ENCODE assay signal across 8 cellular contexts in the genomic region with DNA sequence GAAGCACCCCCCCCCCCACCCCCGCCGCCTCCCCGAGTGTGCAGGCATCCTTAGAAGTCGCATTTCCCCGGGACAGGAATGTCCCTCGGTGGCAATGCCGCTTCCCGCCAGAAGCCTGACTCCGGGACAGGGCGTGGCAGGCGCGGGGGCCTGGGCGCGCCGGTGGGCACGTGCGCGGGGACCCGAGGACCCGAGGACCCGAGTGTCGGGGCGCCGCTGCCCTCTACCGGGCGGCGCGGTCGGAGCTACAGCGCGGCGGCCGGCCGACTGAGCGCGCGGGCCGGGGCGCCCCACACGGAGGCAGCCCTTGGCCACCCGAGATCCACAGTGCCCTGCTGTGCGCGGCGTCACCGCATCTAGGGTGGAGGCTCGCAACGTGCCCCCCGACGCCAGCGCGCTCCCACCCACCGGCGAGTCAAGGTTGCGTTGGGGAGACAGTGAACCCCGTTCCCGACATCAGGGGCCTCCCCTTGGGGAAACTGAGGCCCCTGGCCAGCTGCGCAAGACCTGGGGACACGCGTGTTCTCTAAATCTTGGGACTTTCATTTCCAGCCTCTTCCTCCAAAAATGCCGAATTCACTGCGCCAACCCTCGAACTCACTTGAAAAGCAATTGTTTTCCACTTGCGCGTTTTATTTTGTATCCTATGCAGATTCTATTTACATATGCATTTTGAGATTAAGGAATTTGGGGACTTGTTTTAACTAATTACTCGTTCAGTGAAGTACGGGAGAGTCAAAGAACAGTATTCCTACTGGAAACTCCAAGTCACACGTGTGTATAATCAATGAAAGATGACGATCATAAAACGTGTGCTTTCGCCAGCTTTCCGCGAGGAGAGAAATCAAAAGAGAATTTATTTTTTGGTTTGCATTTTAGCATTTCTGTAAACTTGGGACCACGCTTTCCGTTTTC. TPM values are rescaled to one million over a fixed set of nuclear protein-coding genes. Genes with fewer than 3 reads are reported as not detected.
DNase-seq lines count a peak whose midpoint lies in the region; ATAC-seq and TF ChIP-seq lines count a peak whose summit lies in the region.

No MANE protein-coding gene starts in this region.

- POLR2A ChIA-PET in activated CD4-positive, alpha-beta T cell treated with anti-CD3 and anti-CD28 coated beads for 36 hours (lab: Charles Lee): interaction anchor here (0.7 to 1.0 kb wide), 2 partner anchors 30 to 1110 kb away, joined by 3 read pairs; no protein-coding TSS in a partner anchor

- DNase-seq in AG09319 (ENCODE audit: extremely low read depth, low read depth) (no peak), GM19238 (ENCODE audit: insufficient read length, low spot score) (peak; percentile 81), NCI-H1930 (lab: John Stamatoyannopoulos, UW) (peak; percentile 57 to 64), left lobe of liver (ENCODE audit: low spot score) (peak; percentile 70)
- peak; percentile 79 for DNase-seq in activated CD4-positive, alpha-beta T cell treated with anti-CD3 and anti-CD28 coated beads for 36 hours
- DNase-seq in stimulated activated CD4-positive, alpha-beta T cell treated with anti-CD3 and anti-CD28 coated beads, Interleukin-2, amount 100 ng/mL, for 4 hours (ENCODE audit: low read depth): peak; percentile 32

- CTCF ChIA-PET in activated CD4-positive, alpha-beta T cell treated with anti-CD3 and anti-CD28 coated beads for 36 hours (lab: Charles Lee): interaction anchor here (0.9 to 1.2 kb wide), 3 partner anchors 43 to 73 kb away, joined by 3 to 6 read pairs (median 4); no protein-coding TSS in a partner anchor

- peaks cover 2% of the 10 kb centered on the region for H3K27me3 Mint-ChIP-seq in activated CD4-positive, alpha-beta T cell treated with anti-CD3 and anti-CD28 coated beads for 36 hours
- peaks cover 1% of the 10 kb centered on the region for H3K27me3 Mint-ChIP-seq in dendritic cell treated with granulocyte-macrophage colony-stimulating factor and Interleukin-4, amounts not matched to agents 40 ng/mL and 50 ng/mL, for 4 days

- peak overlapping the region; percentile 71 for H3K27ac Mint-ChIP-seq in activated CD4-positive, alpha-beta T cell treated with anti-CD3 and anti-CD28 coated beads for 36 hours
- H3K27ac Mint-ChIP-seq in dendritic cell treated with granulocyte-macrophage colony-stimulating factor and Interleukin-4, amounts not matched to agents 40 ng/mL and 50 ng/mL, for 4 days: peak overlapping the region; percentile 83

- H3K36me3 Mint-ChIP-seq in activated CD4-positive, alpha-beta T cell treated with anti-CD3 and anti-CD28 coated beads for 36 hours (ENCODE audit: low read depth): no peaks in the 10 kb centered on the region
- H3K36me3 Mint-ChIP-seq in dendritic cell treated with granulocyte-macrophage colony-stimulating factor and Interleukin-4, amounts not matched to agents 40 ng/mL and 50 ng/mL, for 4 days (ENCODE audit: low read depth): peaks cover 6% of the 10 kb centered on the region

- peaks cover 19% of the 10 kb centered on the region for H3K4me1 Mint-ChIP-seq in activated CD4-positive, alpha-beta T cell treated with anti-CD3 and anti-CD28 coated beads for 36 hours
- peaks cover 28% of the 10 kb centered on the region for H3K4me1 Mint-ChIP-seq in dendritic cell treated with granulocyte-macrophage colony-stimulating factor and Interleukin-4, amounts not matched to agents 40 ng/mL and 50 ng/mL, for 4 days (ENCODE audit: low read depth)

- intact Hi-C loops in activated CD4-positive, alpha-beta T cell treated with anti-CD3 and anti-CD28 coated beads for 36 hours (cut with DNase I, micrococcal nuclease): loop anchor here (1.0 to 10.0 kb wide), 7 partner anchors 42 to 650 kb away; partner anchors contain the start of gene VGF (in 1 of the 2)
- intact Hi-C loops in dendritic cell treated with granulocyte-macrophage colony-stimulating factor and Interleukin-4, amounts not matched to agents 40 ng/mL and 50 ng/mL, for 4 days (cut with micrococcal nuclease): loop anchor here (2.0 kb wide), 1 partner anchor 128 kb away; no protein-coding TSS in a partner anchor

- H3K4me3 Mint-ChIP-seq in activated CD4-positive, alpha-beta T cell treated with anti-CD3 and anti-CD28 coated beads for 36 hours: peak overlapping the region; percentile 68
- peak overlapping the region; percentile 74 for H3K4me3 Mint-ChIP-seq in dendritic cell treated with granulocyte-macrophage colony-stimulating factor and Interleukin-4, amounts not matched to agents 40 ng/mL and 50 ng/mL, for 4 days

- peak; percentile 62 for ATAC-seq in activated CD4-positive, alpha-beta T cell treated with anti-CD3 and anti-CD28 coated beads for 36 hours
- ATAC-seq in left lobe of liver: peak; percentile 65
- ATAC-seq in GM21360 (IDR thresholded peaks at IDR 0.05; ENCODE audit: unreplicated experiment): no peak

- no peaks in the 10 kb centered on the region for H3K9me3 Mint-ChIP-seq in activated CD4-positive, alpha-beta T cell treated with anti-CD3 and anti-CD28 coated beads for 36 hours (ENCODE audit: low read depth)
- H3K9me3 Mint-ChIP-seq in dendritic cell treated with granulocyte-macrophage colony-stimulating factor and Interleukin-4, amounts not matched to agents 40 ng/mL and 50 ng/mL, for 4 days: no peaks in the 10 kb centered on the region

- TF ChIP-seq CTCF in AG09319 (IDR thresholded peaks at IDR 0.05; ENCODE audit: low read depth, low read length): peak; percentile 16

RNA-seq across cellular contexts. Expression of gene CUX1, which starts 3.1 kb away (rescaled TPM):
- 10 to 100 TPM; 21.6 to 23.5 TPM for total RNA-seq in activated CD4-positive, alpha-beta T cell treated with anti-CD3 and anti-CD28 coated beads for 36 hours
- 42.0 TPM for total RNA-seq in left lobe of liver
